Comparison of ENCODE assay signal across 8 cellular contexts in genomic region chr5:150155258-150156032, GRCh38. TPM values are rescaled to one million over a fixed set of nuclear protein-coding genes. Genes with fewer than 3 reads are reported as not detected.
A peak's percentile ranks its signal among the peaks of the same experiment; 100 is the strongest.
DNase-seq lines count a peak whose midpoint lies in the region; ATAC-seq and TF ChIP-seq lines count a peak whose summit lies in the region.

Gene PDGFRB, minus strand, starts transcription at chr5:150155845. Its CDS starts 18,798 bp downstream, at chr5:150137047.

- in situ Hi-C loops in GM23248 (cut with MboI) = no loop called here

- H3K9ac ChIP-seq in GM23248 = peak within 1 kb of the TSS; percentile 90

- peaks cover 3% of the 10 kb centered on the region; the same call in 1 of the 2 replicates for H4K20me1 ChIP-seq in GM23248 (ENCODE audit: insufficient read depth)

- DNase-seq in COR-L47 (lab: John Stamatoyannopoulos, UW) (peak; percentile 39), GM23248 (peak; percentile 88), brain pericyte (ENCODE audit: low read depth, low spot score) (peak; percentile 82), iris pigment epithelial cell (ENCODE audit: low read depth) (peak; percentile 85)
- peak; percentile 22 for DNase-seq in stimulated activated CD4-positive, alpha-beta T cell treated with anti-CD3 and anti-CD28 coated beads, Interleukin-12 subunit alpha, Interleukin-12 subunit beta, amount 100 ng/mL, for 4 hours
- DNase-seq in stimulated activated naive CD4-positive, alpha-beta T cell treated with Interleukin-2 at 50 U/mL for 16 hours (lab: John Stamatoyannopoulos, UW) = no peak

- peaks cover 50% of the 10 kb centered on the region for H3K79me2 ChIP-seq in GM23248 (ENCODE audit: insufficient read depth)

- peak within 1 kb of the TSS; percentile 99 for H3K4me2 ChIP-seq in GM23248 (ENCODE audit: unreplicated experiment)

- 0 to 1% methylated on average over 12 to 15 of the region's 17 CpGs for WGBS in GM23248 (ENCODE audit: low coverage in 1 of 2, low lambda C conversion rate in 2 of 2, missing lambda C conversion rate in 2 of 2), 2 experiments

- peak within 1 kb of the TSS; percentile 58 for H2AFZ ChIP-seq in GM23248

- H3K27ac ChIP-seq in GM23248 = peak within 1 kb of the TSS; percentile 76

- H3F3A ChIP-seq in GM23248 (ENCODE audit: insufficient read depth) = peaks cover 67% of the 10 kb centered on the region

- peaks cover 68% of the 10 kb centered on the region for H3K4me1 ChIP-seq in GM23248 (ENCODE audit: insufficient read depth)

- no peaks in the 10 kb centered on the region for H3K9me2 ChIP-seq in GM23248 (ENCODE audit: insufficient read depth)

- no peaks in the 10 kb centered on the region for H3K36me3 ChIP-seq in GM23248 (ENCODE audit: low read depth)

- ATAC-seq in SK-N-SH treated with all-trans-retinoic acid at 6 μM for 48 hours (peak; percentile 81), HG03442 (IDR thresholded peaks at IDR 0.05; ENCODE audit: unreplicated experiment) (no peak)

- H3K27me3 ChIP-seq in GM23248 (replicated peaks; ENCODE audit: insufficient read depth) = no peaks in the 10 kb centered on the region

- no peaks in the 10 kb centered on the region for H3K9me3 ChIP-seq in GM23248 (ENCODE audit: low read depth)

- H3K4me3 ChIP-seq in GM23248 = peak within 1 kb of the TSS; percentile 96

TF ChIP-seq in SK-N-SH treated with all-trans-retinoic acid at 6 μM for 48 hours, 23 proteins besides CTCF, POLR2A, EP300 and RAD21:
- TF ChIP-seq TCF4 (CRISPR knock-in tag; IDR thresholded peaks at IDR 0.05; ENCODE audit: borderline replicate concordance) = peak; percentile 68; the same call in 1 of the 2 replicates
- TF ChIP-seq CREB5 (CRISPR knock-in tag; IDR thresholded peaks at IDR 0.05; ENCODE audit: low read depth) = no peak
- TF ChIP-seq ARNTL (CRISPR knock-in tag; IDR thresholded peaks at IDR 0.05; ENCODE audit: borderline replicate concordance, low read depth) = no peak

RNA-seq across cellular contexts. Expression of gene PDGFRB, which starts in this region (rescaled TPM):
- 189 and 205 TPM in 2 replicates for total RNA-seq in GM23248 (2014; rRNA removed; shearing (Covaris generic))
- polyA plus RNA-seq in GM23248 (2016; fragmentation: Nextera tagmentation; extraction: Ambion mirVana) = 155 and 163 TPM in 2 replicates
